Comparison of ENCODE assay signal across 1 cellular context in the genomic region with DNA sequence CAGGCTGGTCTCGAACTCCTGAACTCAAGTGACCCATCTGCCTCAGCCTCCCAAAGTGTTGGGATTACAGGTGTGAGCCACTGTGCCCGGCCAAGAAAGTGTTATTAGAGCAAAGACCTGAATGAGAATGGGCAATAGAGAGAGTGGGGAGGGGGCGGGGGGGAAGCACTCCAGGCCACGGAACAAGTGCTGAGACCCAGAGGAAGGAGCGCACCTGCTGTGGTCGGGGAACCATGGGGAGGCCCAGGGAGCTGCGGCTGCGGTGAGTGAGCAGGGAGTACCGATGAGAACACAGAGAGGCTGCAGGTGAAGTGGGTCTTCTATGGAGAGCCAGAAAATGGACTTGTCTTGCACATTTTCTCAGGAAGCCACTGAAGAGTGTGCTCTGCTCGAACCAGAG.
TF ChIP-seq lines count a peak whose summit lies in the region.

No MANE protein-coding gene starts in this region.

TF ChIP-seq in GM12878, 131 proteins besides CTCF, POLR2A, EP300 and RAD21:
- TF ChIP-seq CBFB (IDR thresholded peaks at IDR 0.05; ENCODE audit: low read depth) (no peak), TCF12 (IDR thresholded peaks at IDR 0.05; ENCODE audit: low read depth, low read length) (peak; percentile 34; the same call in 1 of the 2 replicates), RUNX3 (IDR thresholded peaks at IDR 0.05; ENCODE audit: low read length) (peak; percentile 47), YBX1 (IDR thresholded peaks at IDR 0.05) (no peak), IKZF1 (conservative IDR thresholded peaks at IDR 0.05) (no peak)
